9 cellular contexts compared by ENCODE assay signal in the genomic region with DNA sequence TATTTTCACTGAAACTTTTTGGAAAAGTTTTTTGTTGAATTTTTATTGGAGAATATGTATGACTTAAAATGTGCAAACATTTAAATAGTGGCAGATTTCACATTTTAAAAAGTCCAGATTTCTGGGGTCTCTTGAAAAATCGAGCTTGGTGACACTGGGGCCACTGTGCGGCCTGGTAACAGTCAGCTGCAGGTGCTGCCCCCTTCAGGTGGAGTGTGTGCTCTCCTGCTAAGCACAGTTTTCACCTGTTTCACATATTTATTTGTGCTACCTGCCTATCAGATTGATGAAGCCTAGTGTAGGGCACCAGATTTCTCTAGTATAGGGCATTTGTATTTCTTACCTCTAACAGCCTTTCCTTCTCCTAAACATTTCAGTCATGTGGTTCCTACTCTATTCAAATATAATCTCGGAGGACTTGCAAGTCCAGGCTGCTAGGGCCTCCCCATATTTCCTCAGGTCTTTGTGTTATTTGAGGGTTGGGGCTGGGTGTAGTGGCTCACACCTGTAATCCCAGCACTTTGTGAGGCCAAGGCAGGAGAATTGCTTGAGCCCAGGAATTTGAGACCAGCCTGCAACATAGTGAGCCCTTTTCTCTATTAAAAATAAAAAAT.
DNase-seq lines count a peak whose midpoint lies in the region; ATAC-seq and TF ChIP-seq lines count a peak whose summit lies in the region.
"Had no signal": no experiment of that assay in that cellular context is flagged by ENCODE, and none has a peak within 500 bp of the region (broad histone marks: within the 10 kb centered on the region; RNA-seq: fewer than 3 reads in every experiment).

No MANE protein-coding gene starts in this region.

- peaks cover 10% of the 10 kb centered on the region for H3K4me1 ChIP-seq in psoas muscle

- H3K9me3 Mint-ChIP-seq in endothelial cell (ENCODE audit: unreplicated experiment), result no peaks in the 10 kb centered on the region
- H3K9me3 Mint-ChIP-seq: memory B cell had no signal

- no peaks in the 10 kb centered on the region for H3K9me3 ChIP-seq in psoas muscle

- no peaks in the 10 kb centered on the region for H3K27me3 ChIP-seq in psoas muscle (ENCODE audit: insufficient read depth in 3 of 3, low read length in 2 of 3)

- intact Hi-C loops in psoas muscle (cut with DNase I), result loop anchor here in 1 of 2 donors (5.0 to 10.0 kb wide), 2 partner anchors 77 to 165 kb away; no protein-coding TSS in a partner anchor

- peak; percentile 50 for TF ChIP-seq CTCF in endothelial cell (IDR thresholded peaks at IDR 0.05; ENCODE audit: unreplicated experiment)
- TF ChIP-seq CTCF in psoas muscle (IDR thresholded peaks at IDR 0.05), result peak; percentile 63

- H3K27me3 Mint-ChIP-seq in endothelial cell (ENCODE audit: unreplicated experiment), result no peaks in the 10 kb centered on the region

- no peak overlapping the region for H3K4me3 Mint-ChIP-seq in endothelial cell (ENCODE audit: unreplicated experiment)
- H3K4me3 Mint-ChIP-seq: memory B cell had no signal

- H3K4me1 Mint-ChIP-seq in endothelial cell (ENCODE audit: unreplicated experiment), result peaks cover 4% of the 10 kb centered on the region
- H3K4me1 Mint-ChIP-seq: memory B cell had no signal

- ATAC-seq in psoas muscle, result peak in 3 of 4 donors; percentile 65 to 76 (median 70)
- no peak for ATAC-seq in HG02973 (IDR thresholded peaks at IDR 0.05; ENCODE audit: unreplicated experiment)
- no peak for ATAC-seq in GM21423 (IDR thresholded peaks at IDR 0.05; ENCODE audit: unreplicated experiment)

- H3K27ac Mint-ChIP-seq in endothelial cell (ENCODE audit: unreplicated experiment), result no peak overlapping the region
- H3K27ac Mint-ChIP-seq: memory B cell had no signal

- no peaks in the 10 kb centered on the region for H3K36me3 ChIP-seq in psoas muscle (ENCODE audit: insufficient read depth in 1 of 2, low read depth in 1 of 2)

- DNase-seq in DMS 273 (lab: John Stamatoyannopoulos, UW; ENCODE audit: unreplicated experiment) (peak; percentile 57), DMS 273 treated with DMSO at 0.1 percent for 48 hours (lab: John Stamatoyannopoulos, UW) (no peak), NAMALWA (ENCODE audit: low spot score) (peak; percentile 34), endothelial cell (ENCODE audit: low spot score) (peak; percentile 22), psoas muscle (peak; percentile 36 to 65), HCEC 1CT (no peak)

- no peaks in the 10 kb centered on the region for H3K36me3 Mint-ChIP-seq in endothelial cell (ENCODE audit: low read depth, unreplicated experiment)
- H3K36me3 Mint-ChIP-seq: memory B cell had no signal

- WGBS in psoas muscle, 3 donors, result 84 to 89% (median 86%) methylated on average over 3 of the region's 3 CpGs

- no peak overlapping the region for H3K27ac ChIP-seq in psoas muscle

- H3K4me3 ChIP-seq in psoas muscle, result no peak overlapping the region

Comparison
In these comparisons a context has a peak if more than half of its experiments do, and no peak if none do; other contexts are left out.
1. DNase-seq: peak in DMS 273 (single experiment), NAMALWA (single experiment), endothelial cell (single experiment) and psoas muscle (2 of 2); none in DMS 273 treated with DMSO at 0.1 percent for 48 hours (single experiment) and HCEC 1CT (single experiment).
2. ATAC-seq: peak in psoas muscle (3 of 4); none in HG02973 (single experiment) and GM21423 (single experiment).